Comparison of ENCODE assay signal across 13 cellular contexts in genomic region chr12:74541074-74541473, GRCh38. TPM values are rescaled to one million over a fixed set of nuclear protein-coding genes. Genes with fewer than 3 reads are reported as not detected.
DNase-seq lines count a peak whose midpoint lies in the region; ATAC-seq and TF ChIP-seq lines count a peak whose summit lies in the region.
"Had no signal": no experiment of that assay in that cellular context is flagged by ENCODE, and none has a peak within 500 bp of the region (broad histone marks: within the 10 kb centered on the region; RNA-seq: fewer than 3 reads in every experiment).

No MANE protein-coding gene starts in this region.

- H3K27ac ChIP-seq in CD8-positive, alpha-beta memory T cell (ENCODE audit: low read depth, low read length): no peak overlapping the region
- H3K27ac ChIP-seq in duodenal mucosa (ENCODE audit: low read depth, low read length) (no peak overlapping the region), tibial nerve (no peak overlapping the region)
- H3K27ac ChIP-seq: right atrium auricular region had no signal

- peak overlapping the region; percentile 98 for H3K4me2 ChIP-seq in Loucy (ENCODE audit: low read depth, low read length, poor library complexity, severe bottlenecking)

- no peak for TF ChIP-seq EP300 in tibial nerve (IDR thresholded peaks at IDR 0.05)

- H3K79me2 ChIP-seq in Loucy (ENCODE audit: insufficient read depth, low read length): peaks cover 58% of the 10 kb centered on the region

- no peaks in the 10 kb centered on the region for H3K9me3 ChIP-seq in CD8-positive, alpha-beta memory T cell (ENCODE audit: low read length)
- H3K9me3 ChIP-seq in Loucy (ENCODE audit: insufficient read depth, low read depth, low read length): no peaks in the 10 kb centered on the region
- H3K9me3 ChIP-seq in duodenal mucosa (ENCODE audit: control insufficient read depth in 1 of 2, low read length in 2 of 2): no peaks in the 10 kb centered on the region
- no peaks in the 10 kb centered on the region for H3K9me3 ChIP-seq in tibial nerve
- H3K9me3 ChIP-seq: right atrium auricular region had no signal

- H3K27me3 Mint-ChIP-seq in CD8-positive, alpha-beta memory T cell: no peaks in the 10 kb centered on the region
- peaks cover 7% of the 10 kb centered on the region for H3K27me3 Mint-ChIP-seq in nephron progenitor cell (ENCODE audit: low read depth, poor library complexity)

- peaks cover 0 to 56% (median 13%) of the 10 kb centered on the region in 3 donors for H3K36me3 Mint-ChIP-seq in CD8-positive, alpha-beta memory T cell
- H3K36me3 Mint-ChIP-seq in nephron progenitor cell (ENCODE audit: low read depth): peaks cover 60% of the 10 kb centered on the region

- H3K27me3 ChIP-seq in CD8-positive, alpha-beta memory T cell (ENCODE audit: insufficient read depth, low read length, poor library complexity, severe bottlenecking): no peaks in the 10 kb centered on the region
- H3K27me3 ChIP-seq in Loucy (ENCODE audit: insufficient read depth, low read length, poor library complexity, severe bottlenecking) (no peaks in the 10 kb centered on the region), duodenal mucosa (ENCODE audit: control insufficient read depth in 1 of 2, insufficient read depth in 2 of 2, low read length in 2 of 2) (no peaks in the 10 kb centered on the region), tibial nerve (no peaks in the 10 kb centered on the region)
- H3K27me3 ChIP-seq: right atrium auricular region had no signal

- H3K4me3 Mint-ChIP-seq in CD8-positive, alpha-beta memory T cell: peak overlapping the region; percentile 0 to 99 (median 97)
- H3K4me3 Mint-ChIP-seq in nephron progenitor cell: peak overlapping the region; percentile 100

- peak overlapping the region; percentile 6 for H3K4me3 ChIP-seq in CD8-positive, alpha-beta memory T cell (ENCODE audit: low read length)
- H3K4me3 ChIP-seq in Loucy (ENCODE audit: low read length, poor library complexity, severe bottlenecking): peak overlapping the region; percentile 95
- peak overlapping the region; percentile 90 to 92 for H3K4me3 ChIP-seq in duodenal mucosa (ENCODE audit: low read depth in 1 of 2, low read length in 2 of 2)
- H3K4me3 ChIP-seq in tibial nerve: no peak overlapping the region

- H4K20me1 ChIP-seq in Loucy (ENCODE audit: insufficient read depth, low read length, poor library complexity, severe bottlenecking): peaks cover 60% of the 10 kb centered on the region

- no peaks in the 10 kb centered on the region for H3K9me2 ChIP-seq in Loucy (replicated peaks; ENCODE audit: low read depth, low read length)

- no peak for TF ChIP-seq POLR2A in tibial nerve (IDR thresholded peaks at IDR 0.05)

- H3K9ac ChIP-seq in Loucy (ENCODE audit: low read depth, low read length, poor library complexity, severe bottlenecking): peak overlapping the region; percentile 98
- no peak overlapping the region for H3K9ac ChIP-seq in duodenal mucosa (ENCODE audit: low read depth in 1 of 2, low read length in 2 of 2)

- H3K27ac Mint-ChIP-seq in CD8-positive, alpha-beta memory T cell: peak overlapping the region; percentile 40 to 100 (median 94)
- no peak overlapping the region for H3K27ac Mint-ChIP-seq in nephron progenitor cell

- H3K4me1 Mint-ChIP-seq in CD8-positive, alpha-beta memory T cell: peaks cover 65 to 76% (median 76%) of the 10 kb centered on the region in 3 donors
- peaks cover 54% of the 10 kb centered on the region for H3K4me1 Mint-ChIP-seq in nephron progenitor cell

- peaks cover 42% of the 10 kb centered on the region for H3K4me1 ChIP-seq in CD8-positive, alpha-beta memory T cell (ENCODE audit: insufficient read depth, low read length)
- H3K4me1 ChIP-seq in Loucy (ENCODE audit: insufficient read depth, low read length, poor library complexity, severe bottlenecking) (peaks cover 46% of the 10 kb centered on the region), duodenal mucosa (ENCODE audit: control insufficient read depth in 1 of 2, insufficient read depth in 2 of 2, low read length in 2 of 2) (peaks cover 29 to 32% of the 10 kb centered on the region in 2 donors), tibial nerve (peaks cover 5 to 57% (median 33%) of the 10 kb centered on the region in 4 donors)

- POLR2A ChIA-PET in CD8-positive, alpha-beta memory T cell (lab: Charles Lee): no interaction called here

- no peak overlapping the region for H2AFZ ChIP-seq in Loucy (ENCODE audit: low read length)

- CTCF ChIA-PET in CD8-positive, alpha-beta memory T cell (lab: Charles Lee): no interaction called here

- no peaks in the 10 kb centered on the region for H3K9me3 Mint-ChIP-seq in CD8-positive, alpha-beta memory T cell
- no peaks in the 10 kb centered on the region for H3K9me3 Mint-ChIP-seq in nephron progenitor cell

- WGBS in tibial nerve, 2 donors: 49 to 64% methylated on average over 3 of the region's 3 CpGs

- peaks cover 5% of the 10 kb centered on the region for H3K36me3 ChIP-seq in CD8-positive, alpha-beta memory T cell (ENCODE audit: insufficient read depth, low read length)
- H3K36me3 ChIP-seq in Loucy (ENCODE audit: insufficient read depth, low read length) (0 out of 2 replicates have a peak, but pooled peaks cover 7% of the 10 kb centered on the region), duodenal mucosa (ENCODE audit: control insufficient read depth in 1 of 2, insufficient read depth in 2 of 2, low read length in 2 of 2) (peaks cover 5 to 10% of the 10 kb centered on the region in 2 donors), tibial nerve (peaks cover 0 to 19% (median 0%) of the 10 kb centered on the region in 3 donors)
- H3K36me3 ChIP-seq: right atrium auricular region had no signal

- TF ChIP-seq CTCF in Loucy (conservative IDR thresholded peaks at IDR 0.05; ENCODE audit: low read length) (no peak), nephron progenitor cell (IDR thresholded peaks at IDR 0.05) (no peak), tibial nerve (IDR thresholded peaks at IDR 0.05) (no peak)

- ATAC-seq in HG03159 (IDR thresholded peaks at IDR 0.05; ENCODE audit: unreplicated experiment): no peak
- no peak for ATAC-seq in HG02870 (IDR thresholded peaks at IDR 0.05; ENCODE audit: unreplicated experiment)
- ATAC-seq: left lobe of liver had no signal

- DNase-seq in CD8-positive, alpha-beta memory T cell: no peak
- no peak for DNase-seq in nephron progenitor cell
- DNase-seq in NK-92 (lab: John Stamatoyannopoulos, UW; ENCODE audit: unreplicated experiment): no peak
- DNase-seq in tibial nerve (ENCODE audit: low spot score in 2 of 2): no peak
- DNase-seq: activated CD4-positive, alpha-beta T cell treated with anti-CD3 and anti-CD28 coated beads, Interleukin-2, amount 50 U/mL, for 48 hours; DMS53; NCI-H446 treated with DMSO at 0.1 percent for 48 hours had no signal

- peaks cover 3% of the 10 kb centered on the region; the same call in 1 of the 2 replicates for H3F3A ChIP-seq in Loucy (ENCODE audit: low read depth)

RNA-seq across cellular contexts. Expression of gene ATXN7L3B, which starts 3.4 kb away (rescaled TPM):
- 10 to 100 TPM; 22.5 to 22.7 TPM for total RNA-seq in CD8-positive, alpha-beta memory T cell
- 21.9 TPM for polyA plus RNA-seq in CD8-positive, alpha-beta memory T cell
- 10 to 100 TPM; 15.3 to 22.0 (median 18.5) TPM for total RNA-seq in tibial nerve

Comparison
In these comparisons a context has a peak if more than half of its experiments do, and no peak if none do; other contexts are left out.
1. H3K4me3 ChIP-seq: peak in CD8-positive, alpha-beta memory T cell (single experiment), Loucy (single experiment) and duodenal mucosa (2 of 2); none in tibial nerve (0 of 4).